ENCODE assay signal across 14 cellular contexts in genomic region chr22:49867303-49868250, GRCh38. TPM values are rescaled to one million over a fixed set of nuclear protein-coding genes. Genes with fewer than 3 reads are reported as not detected.
DNase-seq lines count a peak whose midpoint lies in the region; ATAC-seq, FAIRE-seq and TF ChIP-seq lines count a peak whose summit lies in the region.
"Had no signal": no experiment of that assay in that cellular context is flagged by ENCODE, and none has a peak within 500 bp of the region (broad histone marks: within the 10 kb centered on the region; RNA-seq: fewer than 3 reads in every experiment).

No MANE protein-coding gene starts in this region.

- peak; percentile 29; the same call in 1 of the 3 replicates for ATAC-seq in GM23338
- peak; percentile 15 to 70 (median 54) for ATAC-seq in T-cell (replicated peaks in 1 of 4)
- no peak for ATAC-seq in GM12878
- ATAC-seq in natural killer cell: peak; percentile 41 to 68 (median 45)
- no peak for ATAC-seq in GM18517 (IDR thresholded peaks at IDR 0.05; ENCODE audit: unreplicated experiment)

- POLR2A ChIA-PET in T-cell (lab: Charles Lee) (interaction anchor here in 1 of 2 donors (0.7 kb wide), 1 partner anchor 13 kb away, joined by 4 read pairs; no protein-coding TSS in a partner anchor), GM12878 (lab: Charles Lee) (no interaction called here)

- peaks cover 59% of the 10 kb centered on the region for H3K36me3 Mint-ChIP-seq in GM23338 (ENCODE audit: low read depth)
- peaks cover 42% of the 10 kb centered on the region for H3K36me3 Mint-ChIP-seq in T-cell
- no peaks in the 10 kb centered on the region for H3K36me3 Mint-ChIP-seq in natural killer cell

- H3K4me1 Mint-ChIP-seq in GM23338 (peaks cover 3% of the 10 kb centered on the region; the same call in 2 of the 3 replicates), T-cell (peaks cover 62 to 73% (median 72%) of the 10 kb centered on the region in 3 donors), natural killer cell (peaks cover 65 to 67% of the 10 kb centered on the region in 2 donors)

- CTCF ChIA-PET in T-cell (lab: Charles Lee): interaction anchor here (0.6 to 1.0 kb wide), 3 partner anchors 12 to 668 kb away, joined by 3 to 4 read pairs (median 3); no protein-coding TSS in a partner anchor
- CTCF ChIA-PET in GM12878 (lab: Yijun Ruan, JAX): interaction anchor here (0.8 to 1.7 kb wide), 4 partner anchors 10 to 100 kb away, joined by 3 to 4 read pairs (median 4); no protein-coding TSS in a partner anchor

- H3K27ac Mint-ChIP-seq in GM23338: no peak overlapping the region
- H3K27ac Mint-ChIP-seq in T-cell: peak overlapping the region; percentile 76 to 80
- H3K27ac Mint-ChIP-seq in natural killer cell: peak overlapping the region; percentile 84 to 86

- no peak for FAIRE-seq in GM12878 (lab: Jason Lieb, UNC)
- FAIRE-seq: endometrium had no signal

- TF ChIP-seq POLR2A in GM12878 (IDR thresholded peaks at IDR 0.05; ENCODE audit: low read depth, low read length): no peak
- no peak for TF ChIP-seq POLR2A in breast epithelium (IDR thresholded peaks at IDR 0.05)

- no peak overlapping the region for H3K9ac ChIP-seq in GM12878 (ENCODE audit: control insufficient read depth, insufficient read depth, low read length)

- TF ChIP-seq EP300 in GM12878 (IDR thresholded peaks at IDR 0.05; ENCODE audit: borderline replicate concordance in 1 of 2, control insufficient read depth in 1 of 2, low read depth in 2 of 2, low read length in 2 of 2): no peak

- RAD21 ChIA-PET in GM12878 (lab: Charles Lee; ENCODE audit: unreplicated experiment): no interaction called here

- SMC1A ChIA-PET in GM12878 (lab: Charles Lee; ENCODE audit: uncharacterized antibody, unreplicated experiment): interaction anchor here (0.6 to 1.5 kb wide), 4 partner anchors 10 to 15 kb away, joined by 3 to 4 read pairs (median 3); no protein-coding TSS in a partner anchor

- no peaks in the 10 kb centered on the region; the same call in 1 of the 2 replicates for H3F3A ChIP-seq in GM23338 (replicated peaks; ENCODE audit: low read depth)

- H2AFZ ChIP-seq in GM23338 (no peak overlapping the region), GM12878 (ENCODE audit: control insufficient read depth, low read depth, low read length) (no peak overlapping the region)

- H4K20me1 ChIP-seq in GM23338 (replicated peaks; ENCODE audit: insufficient read depth) (peaks cover 64% of the 10 kb centered on the region), GM12878 (ENCODE audit: control insufficient read depth, insufficient read depth) (no peaks in the 10 kb centered on the region)

- TF ChIP-seq RAD21 in GM12878 (IDR thresholded peaks at IDR 0.05; ENCODE audit: insufficient read depth, low read depth, low read length): no peak

- no peak for DNase-seq in GM23338 (ENCODE audit: low spot score)
- DNase-seq in T-cell: peak in 8 of 34 experiments; percentile 12 to 62 (median 28)
- DNase-seq in GM12878 (ENCODE audit: low read depth, low spot score): no peak
- DNase-seq in natural killer cell: no peak
- no peak for DNase-seq in breast epithelium (ENCODE audit: low spot score in 2 of 2)
- DNase-seq in NCI-H345 (lab: John Stamatoyannopoulos, UW): no peak
- DNase-seq in NCI-H2171 treated with DMSO at 0.1 percent for 48 hours (lab: John Stamatoyannopoulos, UW): no peak
- DNase-seq: DMS53, left ventricle myocardium inferior, NCI-H524 had no signal

- TF ChIP-seq CTCF in GM23338 (conservative IDR thresholded peaks at IDR 0.05; ENCODE audit: low read depth in 2 of 2) (no peak), GM12878 (IDR thresholded peaks at IDR 0.05 in 2 of 3, conservative IDR thresholded peaks at IDR 0.05 in 1 of 3; ENCODE audit: control insufficient read depth in 2 of 3, extremely low read depth in 1 of 3, insufficient read depth in 1 of 3, low read depth in 3 of 3, low read length in 3 of 3) (no peak), natural killer cell (IDR thresholded peaks at IDR 0.05) (no peak), breast epithelium (IDR thresholded peaks at IDR 0.05) (no peak)

- H3K79me2 ChIP-seq in GM23338 (replicated peaks; ENCODE audit: insufficient read depth): peaks cover 98% of the 10 kb centered on the region
- peaks cover 46% of the 10 kb centered on the region for H3K79me2 ChIP-seq in GM12878 (ENCODE audit: control insufficient read depth, insufficient read depth, low read length)

- H3K36me3 ChIP-seq in GM23338 (ENCODE audit: insufficient read depth) (no peaks in the 10 kb centered on the region), GM12878 (ENCODE audit: control insufficient read depth in 2 of 2, insufficient read depth in 2 of 2, low read length in 1 of 2) (peaks cover 0 to 5% of the 10 kb centered on the region in 2 experiments; a peak in 3 of 4 replicates), breast epithelium (no peaks in the 10 kb centered on the region)

- H3K9me3 ChIP-seq in GM12878 (replicated peaks; ENCODE audit: control insufficient read depth, insufficient read depth, low read length) (peaks cover 23% of the 10 kb centered on the region; the same call in 2 of the 3 replicates), breast epithelium (peaks cover 30 to 38% of the 10 kb centered on the region in 2 donors)

- intact Hi-C loops in GM12878 (cut with micrococcal nuclease; ENCODE audit: unreplicated experiment) (no loop called here), natural killer cell (cut with micrococcal nuclease) (loop anchor here (2.0 kb wide), 1 partner anchor 13 kb away; no protein-coding TSS in a partner anchor), breast epithelium (cut with DNase I; ENCODE audit: low total_unique reads) (no loop called here)

- BruUV-seq in GM12878 (replicated peaks; lab: Mats Ljungman, UMichigan): TSS peak; percentile 6

- H3K27me3 Mint-ChIP-seq in GM23338 (ENCODE audit: insufficient read depth, low read depth, poor library complexity) (peaks cover 2% of the 10 kb centered on the region), T-cell (no peaks in the 10 kb centered on the region), natural killer cell (ENCODE audit: low read depth in 2 of 2) (no peaks in the 10 kb centered on the region)

- H3K27me3 ChIP-seq in GM23338 (ENCODE audit: insufficient read depth): no peaks in the 10 kb centered on the region
- no peaks in the 10 kb centered on the region for H3K27me3 ChIP-seq in GM12878 (replicated peaks in 1 of 2; ENCODE audit: control insufficient read depth in 2 of 2, insufficient read depth in 2 of 2, low read length in 1 of 2)
- no peaks in the 10 kb centered on the region for H3K27me3 ChIP-seq in breast epithelium
- H3K27me3 ChIP-seq: SJSA1, suprapubic skin had no signal

- in situ Hi-C loops in GM12878 (cut with MboI): no loop called here

- H3K4me3 ChIP-seq in GM23338 (no peak overlapping the region), GM12878 (no peak overlapping the region), breast epithelium (no peak overlapping the region)
- H3K4me3 ChIP-seq: left ventricle myocardium inferior, SJSA1, suprapubic skin had no signal

- WGBS in GM12878 (ENCODE audit: insufficient coverage, insufficient replicate concordance, low lambda C conversion rate, missing lambda C conversion rate): 97% methylated on average over 18 of the region's 18 CpGs

- peak overlapping the region; percentile 42; the same call in 1 of the 2 replicates for H3K4me2 ChIP-seq in GM23338
- H3K4me2 ChIP-seq in GM12878 (ENCODE audit: control insufficient read depth, insufficient read depth): no peak overlapping the region

- H3K9me2 ChIP-seq in GM23338 (ENCODE audit: insufficient read depth): peaks cover 4% of the 10 kb centered on the region; the same call in 1 of the 2 replicates

- H3K4me3 Mint-ChIP-seq in GM23338 (no peak overlapping the region), T-cell (peak overlapping the region in 2 of 3 donors; percentile 18 to 51), natural killer cell (peak overlapping the region; percentile 69)

- H3K4me1 ChIP-seq in GM23338 (ENCODE audit: insufficient read depth) (peaks cover 7% of the 10 kb centered on the region; the same call in 1 of the 2 replicates), GM12878 (ENCODE audit: control insufficient read depth, insufficient read depth, low read length) (no peaks in the 10 kb centered on the region), breast epithelium (no peaks in the 10 kb centered on the region)
- H3K4me1 ChIP-seq: left ventricle myocardium inferior, SJSA1, suprapubic skin had no signal

- peaks cover 38% of the 10 kb centered on the region for H3K9me3 Mint-ChIP-seq in GM23338
- H3K9me3 Mint-ChIP-seq in T-cell: peaks cover 13 to 33% (median 15%) of the 10 kb centered on the region in 3 donors
- peaks cover 0 to 2% of the 10 kb centered on the region in 2 donors for H3K9me3 Mint-ChIP-seq in natural killer cell

- H3K27ac ChIP-seq in GM23338 (ENCODE audit: low read depth): no peak overlapping the region
- H3K27ac ChIP-seq in GM12878 (ENCODE audit: control insufficient read depth, insufficient read depth): no peak overlapping the region
- H3K27ac ChIP-seq in breast epithelium: no peak overlapping the region
- H3K27ac ChIP-seq: left ventricle myocardium inferior, SJSA1, suprapubic skin had no signal

RNA-seq across cellular contexts. Expression of gene ZBED4, which starts 13.9 kb away (rescaled TPM):
- 28.0 and 31.9 TPM in 2 replicates for total RNA-seq in GM23338 (2014; rRNA removed; shearing (Covaris generic))
- 8.5 and 9.0 TPM in 2 replicates for polyA plus RNA-seq in GM23338 (2016; fragmentation: Nextera tagmentation; extraction: Ambion mirVana)
- total RNA-seq in T-cell: 10 to 100 TPM; 16.7 to 19.5 (median 18.3) TPM
- total RNA-seq in GM12878 (2013; cell fraction: nucleolus; rRNA removed): 28.5 and 31.8 TPM in 2 replicates
- 14.1 and 14.7 TPM in 2 replicates for total RNA-seq in GM12878 (2014; rRNA removed)
- 9.0 and 9.9 TPM in 2 replicates for total RNA-seq in GM12878 (2014; rRNA removed; fragmentation: Illumina TruSeq; extraction: Trizol)
- total RNA-seq in GM12878 (2021): 21.2 and 21.6 TPM in 2 replicates
- 7.8 TPM for polyA plus RNA-seq in GM12878 (2011; ENCODE audit: low read depth)
- 3.9 and 6.1 TPM in 2 replicates for polyA plus RNA-seq in GM12878 (2011; rRNA removed)
- polyA plus RNA-seq in GM12878 (2011; cell fraction: cytosol; rRNA removed): 6.0 and 8.5 TPM in 2 replicates
- polyA plus RNA-seq in GM12878 (2011; cell fraction: nucleus; rRNA removed): 10.7 and 13.5 TPM in 2 replicates
- 11.6 and 11.8 TPM in 2 replicates for polyA plus RNA-seq in GM12878 (2012)
- 10.6 and 14.9 TPM in 2 replicates for polyA plus RNA-seq in GM12878 (2014; fragmentation: Illumina TruSeq; extraction: Trizol)
- 1 to 10 TPM; 2.3 to 2.7 TPM for polyA plus RNA-seq in GM12878 (2014; fragmentation: Nextera tagmentation; extraction: Ambion mirVana)
- polyA plus RNA-seq in GM12878 (2014; rRNA removed): 10.6 and 11.0 TPM in 2 replicates
- 10 to 100 TPM; 14.9 to 16.8 TPM for polyA plus RNA-seq in GM12878 (2016; fragmentation: Nextera tagmentation; extraction: Ambion mirVana)
- 8.4 and 11.6 TPM in 2 replicates for polyA minus RNA-seq in GM12878 (2011; rRNA and poly(A)+ RNA removed)
- polyA minus RNA-seq in GM12878 (2011; cell fraction: cytosol; rRNA and poly(A)+ RNA removed): 7.1 and 7.4 TPM in 2 replicates
- 4.6 and 9.8 TPM in 2 replicates for polyA minus RNA-seq in GM12878 (2011; cell fraction: nucleus; rRNA and poly(A)+ RNA removed)
- 10 to 100 TPM; 21.1 to 24.5 (median 22.7) TPM for total RNA-seq in natural killer cell
- 10 to 100 TPM in 2 of 3 donors, 1 to 10 TPM in 1; 7.5 to 11.3 (median 10.5) TPM for total RNA-seq in breast epithelium

RNA-seq across cellular contexts. Expression of gene BRD1, which starts 39.9 kb away (rescaled TPM):
- total RNA-seq in GM23338 (2014; rRNA removed; shearing (Covaris generic)): 33.8 and 36.1 TPM in 2 replicates
- polyA plus RNA-seq in GM23338 (2016; fragmentation: Nextera tagmentation; extraction: Ambion mirVana) (12.3 and 13.1 TPM in 2 replicates), GM12878 (2011; rRNA removed) (4.1 and 4.8 TPM in 2 replicates), GM12878 (2014; fragmentation: Illumina TruSeq; extraction: Trizol) (4.2 and 9.4 TPM in 2 replicates), GM12878 (2014; fragmentation: Nextera tagmentation; extraction: Ambion mirVana) (1 to 10 TPM in 1 of 2 experiments, under 1 TPM in 1; 0.90 to 2.1 TPM), GM12878 (2014; rRNA removed) (17.9 and 19.0 TPM in 2 replicates), GM12878 (2016; fragmentation: Nextera tagmentation; extraction: Ambion mirVana) (1 to 10 TPM; 2.9 to 3.2 TPM)
- total RNA-seq in T-cell (100 to 1,000 TPM in 2 of 5 donors, 10 to 100 TPM in 3; 86.4 to 140 (median 92.9) TPM), GM12878 (2014; rRNA removed) (15.2 and 16.4 TPM in 2 replicates), GM12878 (2014; rRNA removed; fragmentation: Illumina TruSeq; extraction: Trizol) (11.7 and 12.3 TPM in 2 replicates), GM12878 (2021) (26.4 and 26.9 TPM in 2 replicates), natural killer cell (100 to 1,000 TPM; 126 to 154 (median 132) TPM), breast epithelium (10 to 100 TPM; 33.4 to 35.1 (median 34.1) TPM)
- 53.3 and 67.3 TPM in 2 replicates for total RNA-seq in GM12878 (2013; cell fraction: nucleolus; rRNA removed)
- 6.0 TPM for polyA plus RNA-seq in GM12878 (2011; ENCODE audit: low read depth)
- polyA plus RNA-seq in GM12878 (2011; cell fraction: cytosol; rRNA removed): 5.0 TPM in 2 replicates
- 30.6 and 48.0 TPM in 2 replicates for polyA plus RNA-seq in GM12878 (2011; cell fraction: nucleus; rRNA removed)
- polyA plus RNA-seq in GM12878 (2012): 13.8 and 14.2 TPM in 2 replicates
- polyA minus RNA-seq in GM12878 (2011; rRNA and poly(A)+ RNA removed): 7.3 and 10.7 TPM in 2 replicates
- polyA minus RNA-seq in GM12878 (2011; cell fraction: cytosol; rRNA and poly(A)+ RNA removed): 5.3 and 5.6 TPM in 2 replicates
- polyA minus RNA-seq in GM12878 (2011; cell fraction: nucleus; rRNA and poly(A)+ RNA removed): 14.0 and 24.9 TPM in 2 replicates

RNA-seq across cellular contexts. Expression of gene ALG12, which starts 50.7 kb away (rescaled TPM):
- 23.3 and 26.9 TPM in 2 replicates for total RNA-seq in GM23338 (2014; rRNA removed; shearing (Covaris generic))
- polyA plus RNA-seq in GM23338 (2016; fragmentation: Nextera tagmentation; extraction: Ambion mirVana) (18.7 and 21.8 TPM in 2 replicates), GM12878 (2011; rRNA removed) (2.2 and 5.2 TPM in 2 replicates), GM12878 (2014; fragmentation: Illumina TruSeq; extraction: Trizol) (0.79 and 4.3 TPM in 2 replicates), GM12878 (2014; fragmentation: Nextera tagmentation; extraction: Ambion mirVana) (under 1 TPM; 0.22 to 0.37 TPM), GM12878 (2014; rRNA removed) (8.0 and 9.7 TPM in 2 replicates), GM12878 (2016; fragmentation: Nextera tagmentation; extraction: Ambion mirVana) (10 to 100 TPM; 17.9 to 23.4 TPM)
- total RNA-seq in T-cell (10 to 100 TPM; 15.7 to 22.1 (median 15.9) TPM), GM12878 (2014; rRNA removed) (9.8 and 10.5 TPM in 2 replicates), GM12878 (2014; rRNA removed; fragmentation: Illumina TruSeq; extraction: Trizol) (3.3 and 3.7 TPM in 2 replicates), GM12878 (2021) (15.8 and 16.6 TPM in 2 replicates), natural killer cell (10 to 100 TPM; 17.2 to 22.7 (median 19.2) TPM), breast epithelium (10 to 100 TPM; 16.6 to 22.4 (median 19.7) TPM)
- 43.7 and 49.4 TPM in 2 replicates for total RNA-seq in GM12878 (2013; cell fraction: nucleolus; rRNA removed)
- polyA plus RNA-seq in GM12878 (2011; ENCODE audit: low read depth): 4.7 TPM
- 7.2 and 10.1 TPM in 2 replicates for polyA plus RNA-seq in GM12878 (2011; cell fraction: cytosol; rRNA removed)
- 18.2 and 19.7 TPM in 2 replicates for polyA plus RNA-seq in GM12878 (2011; cell fraction: nucleus; rRNA removed)
- 12.4 and 15.1 TPM in 2 replicates for polyA plus RNA-seq in GM12878 (2012)
- polyA minus RNA-seq in GM12878 (2011; rRNA and poly(A)+ RNA removed): 6.0 and 20.6 TPM in 2 replicates
- 3.6 and 4.7 TPM in 2 replicates for polyA minus RNA-seq in GM12878 (2011; cell fraction: cytosol; rRNA and poly(A)+ RNA removed)
- 3.4 and 4.7 TPM in 2 replicates for polyA minus RNA-seq in GM12878 (2011; cell fraction: nucleus; rRNA and poly(A)+ RNA removed)

RNA-seq across cellular contexts. Expression of gene CRELD2, which starts 50.9 kb away (rescaled TPM):
- 34.4 and 35.7 TPM in 2 replicates for total RNA-seq in GM23338 (2014; rRNA removed; shearing (Covaris generic))
- 47.7 and 49.4 TPM in 2 replicates for polyA plus RNA-seq in GM23338 (2016; fragmentation: Nextera tagmentation; extraction: Ambion mirVana)
- total RNA-seq in T-cell: 10 to 100 TPM; 28.2 to 42.7 (median 39.6) TPM
- 19.9 and 22.8 TPM in 2 replicates for total RNA-seq in GM12878 (2013; cell fraction: nucleolus; rRNA removed)
- 37.9 and 49.5 TPM in 2 replicates for total RNA-seq in GM12878 (2014; rRNA removed)
- total RNA-seq in GM12878 (2014; rRNA removed; fragmentation: Illumina TruSeq; extraction: Trizol): 16.1 and 16.5 TPM in 2 replicates
- 40.6 and 48.1 TPM in 2 replicates for total RNA-seq in GM12878 (2021)
- polyA plus RNA-seq in GM12878 (2011; ENCODE audit: low read depth): 17.3 TPM
- 8.4 and 14.0 TPM in 2 replicates for polyA plus RNA-seq in GM12878 (2011; rRNA removed)
- 22.4 and 29.3 TPM in 2 replicates for polyA plus RNA-seq in GM12878 (2011; cell fraction: cytosol; rRNA removed)
- polyA plus RNA-seq in GM12878 (2011; cell fraction: nucleus; rRNA removed): 40.8 and 53.1 TPM in 2 replicates
- polyA plus RNA-seq in GM12878 (2012): 33.5 and 34.5 TPM in 2 replicates
- polyA plus RNA-seq in GM12878 (2014; fragmentation: Illumina TruSeq; extraction: Trizol): 3.2 and 11.9 TPM in 2 replicates
- 10 to 100 TPM in 1 of 2 experiments, 1 to 10 TPM in 1; 9.4 to 15.0 TPM for polyA plus RNA-seq in GM12878 (2014; fragmentation: Nextera tagmentation; extraction: Ambion mirVana)
- 35.7 and 45.0 TPM in 2 replicates for polyA plus RNA-seq in GM12878 (2014; rRNA removed)
- polyA plus RNA-seq in GM12878 (2016; fragmentation: Nextera tagmentation; extraction: Ambion mirVana): 100 to 1,000 TPM in 1 of 2 experiments, 10 to 100 TPM in 1; 97.0 to 111 TPM
- polyA minus RNA-seq in GM12878 (2011; rRNA and poly(A)+ RNA removed): 5.8 and 7.4 TPM in 2 replicates
- 5.6 TPM in 2 replicates for polyA minus RNA-seq in GM12878 (2011; cell fraction: cytosol; rRNA and poly(A)+ RNA removed)
- polyA minus RNA-seq in GM12878 (2011; cell fraction: nucleus; rRNA and poly(A)+ RNA removed): 5.1 and 8.7 TPM in 2 replicates
- total RNA-seq in natural killer cell: 10 to 100 TPM; 45.1 to 69.8 (median 48.5) TPM
- 10 to 100 TPM; 20.6 to 59.3 (median 39.5) TPM for total RNA-seq in breast epithelium

Comparison
In these comparisons a context has a peak if more than half of its experiments do, and no peak if none do; other contexts are left out.
1. ATAC-seq: peak in GM23338 (single experiment), T-cell (4 of 4) and natural killer cell (3 of 3); none in GM12878 (single experiment) and GM18517 (single experiment).